10 cellular contexts compared by ENCODE assay signal in the genomic region with DNA sequence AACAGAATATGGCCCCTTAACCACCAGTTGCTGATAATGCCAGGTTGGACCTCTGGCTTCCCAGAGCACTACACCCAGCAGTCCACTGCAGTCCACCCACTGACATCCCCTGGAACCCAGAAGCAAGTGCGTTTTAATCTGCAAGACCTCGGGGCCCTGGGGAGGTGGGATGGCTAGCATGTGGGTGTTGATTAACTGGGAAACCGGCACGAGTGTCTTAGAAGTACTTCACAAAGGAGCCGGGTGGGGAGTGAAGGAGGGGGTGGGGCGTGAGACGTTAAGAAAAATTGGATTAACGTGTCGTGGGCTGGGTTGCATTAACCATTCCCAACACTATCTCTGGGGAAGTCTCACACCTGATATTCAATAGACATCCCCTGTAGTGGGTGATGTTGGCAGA. TPM values are rescaled to one million over a fixed set of nuclear protein-coding genes. Genes with fewer than 3 reads are reported as not detected.
DNase-seq lines count a peak whose midpoint lies in the region; ATAC-seq and TF ChIP-seq lines count a peak whose summit lies in the region.
"Had no signal": no experiment of that assay in that cellular context is flagged by ENCODE, and none has a peak within 500 bp of the region (broad histone marks: within the 10 kb centered on the region; RNA-seq: fewer than 3 reads in every experiment).

No MANE protein-coding gene starts in this region.

- H3K9ac ChIP-seq in stomach smooth muscle (ENCODE audit: low read length in 2 of 2), result peak overlapping the region in 1 of 2 donors; percentile 64

- peaks cover 17% of the 10 kb centered on the region for H3K27me3 Mint-ChIP-seq in activated CD4-positive, alpha-beta T cell treated with anti-CD3 and anti-CD28 coated beads, Interleukin-2, amount 10 ng/mL, durations not matched to agents 7 days and 5 days
- H3K27me3 Mint-ChIP-seq in activated CD4-positive, alpha-beta memory T cell treated with anti-CD3 and anti-CD28 coated beads, Interleukin-2, amount 10 ng/mL, durations not matched to agents 7 days and 5 days, result peaks cover 22% of the 10 kb centered on the region
- peaks cover 14% of the 10 kb centered on the region for H3K27me3 Mint-ChIP-seq in glutamatergic neuron (ENCODE audit: unreplicated experiment)

- H3K4me3 Mint-ChIP-seq in activated CD4-positive, alpha-beta T cell treated with anti-CD3 and anti-CD28 coated beads, Interleukin-2, amount 10 ng/mL, durations not matched to agents 7 days and 5 days, result peak overlapping the region; percentile 69
- peak overlapping the region; percentile 65 for H3K4me3 Mint-ChIP-seq in activated CD4-positive, alpha-beta memory T cell treated with anti-CD3 and anti-CD28 coated beads, Interleukin-2, amount 10 ng/mL, durations not matched to agents 7 days and 5 days
- H3K4me3 Mint-ChIP-seq in glutamatergic neuron (ENCODE audit: unreplicated experiment), result peak overlapping the region; percentile 78

- no peaks in the 10 kb centered on the region for H3K9me3 ChIP-seq in stomach smooth muscle (ENCODE audit: control insufficient read depth in 2 of 2, low read length in 2 of 2)

- peak overlapping the region; percentile 66 to 79 for H3K4me3 ChIP-seq in stomach smooth muscle (ENCODE audit: low read length in 2 of 2)

- peaks cover 33% of the 10 kb centered on the region for H3K4me1 ChIP-seq in stomach smooth muscle (ENCODE audit: control insufficient read depth, insufficient read depth, low read length)

- peaks cover 13 to 33% of the 10 kb centered on the region in 2 donors for H3K27me3 ChIP-seq in stomach smooth muscle (ENCODE audit: control insufficient read depth in 1 of 2, insufficient read depth in 2 of 2, low read length in 2 of 2)

- no peak for ATAC-seq in HG02798 (IDR thresholded peaks at IDR 0.05; ENCODE audit: poor library complexity, unreplicated experiment)

- POLR2A ChIA-PET in activated CD4-positive, alpha-beta T cell treated with anti-CD3 and anti-CD28 coated beads, Interleukin-2, amount 10 ng/mL, durations not matched to agents 7 days and 5 days (lab: Charles Lee), result no interaction called here
- POLR2A ChIA-PET in activated CD4-positive, alpha-beta memory T cell treated with anti-CD3 and anti-CD28 coated beads, Interleukin-2, amount 10 ng/mL, durations not matched to agents 7 days and 5 days (lab: Charles Lee), result interaction anchor here (0.7 to 1.0 kb wide), 2 partner anchors 255 to 544 kb away, joined by 3 read pairs; partner anchors contain the start of genes PAFAH1B1, SMG6 and SRR

- H3K36me3 ChIP-seq in stomach smooth muscle (ENCODE audit: control insufficient read depth in 2 of 2, insufficient read depth in 2 of 2, low read length in 2 of 2), result peaks cover 0 to 6% of the 10 kb centered on the region in 2 donors

- CTCF ChIA-PET in activated CD4-positive, alpha-beta T cell treated with anti-CD3 and anti-CD28 coated beads, Interleukin-2, amount 10 ng/mL, durations not matched to agents 7 days and 5 days (lab: Charles Lee), result interaction anchor here (0.6 to 1.5 kb wide), 5 partner anchors 10 to 234 kb away, joined by 3 to 4 read pairs (median 3); no protein-coding TSS in a partner anchor
- CTCF ChIA-PET in activated CD4-positive, alpha-beta memory T cell treated with anti-CD3 and anti-CD28 coated beads, Interleukin-2, amount 10 ng/mL, durations not matched to agents 7 days and 5 days (lab: Charles Lee), result interaction anchor here (1.2 kb wide), 1 partner anchor 304 kb away, joined by 3 read pairs; no protein-coding TSS in a partner anchor

- H3K27ac ChIP-seq in stomach smooth muscle (ENCODE audit: low read length), result no peak overlapping the region

- H3K4me1 Mint-ChIP-seq in activated CD4-positive, alpha-beta T cell treated with anti-CD3 and anti-CD28 coated beads, Interleukin-2, amount 10 ng/mL, durations not matched to agents 7 days and 5 days, result peaks cover 25% of the 10 kb centered on the region
- H3K4me1 Mint-ChIP-seq in activated CD4-positive, alpha-beta memory T cell treated with anti-CD3 and anti-CD28 coated beads, Interleukin-2, amount 10 ng/mL, durations not matched to agents 7 days and 5 days, result peaks cover 24% of the 10 kb centered on the region
- peaks cover 3% of the 10 kb centered on the region for H3K4me1 Mint-ChIP-seq in glutamatergic neuron (ENCODE audit: low read depth, unreplicated experiment)

- no peaks in the 10 kb centered on the region for H3K9me3 Mint-ChIP-seq in activated CD4-positive, alpha-beta T cell treated with anti-CD3 and anti-CD28 coated beads, Interleukin-2, amount 10 ng/mL, durations not matched to agents 7 days and 5 days
- no peaks in the 10 kb centered on the region for H3K9me3 Mint-ChIP-seq in activated CD4-positive, alpha-beta memory T cell treated with anti-CD3 and anti-CD28 coated beads, Interleukin-2, amount 10 ng/mL, durations not matched to agents 7 days and 5 days
- peaks cover 9% of the 10 kb centered on the region for H3K9me3 Mint-ChIP-seq in glutamatergic neuron (ENCODE audit: unreplicated experiment)

- no peak for DNase-seq in activated CD4-positive, alpha-beta T cell treated with anti-CD3 and anti-CD28 coated beads, Interleukin-2, amount 10 ng/mL, durations not matched to agents 7 days and 5 days
- no peak for DNase-seq in activated CD4-positive, alpha-beta T cell treated with anti-CD3 and anti-CD28 coated beads for 4 hours
- DNase-seq in activated CD4-positive, alpha-beta memory T cell treated with anti-CD3 and anti-CD28 coated beads, Interleukin-2, amount 10 ng/mL, durations not matched to agents 7 days and 5 days, result no peak
- DNase-seq in glutamatergic neuron (no peak), NOMO-1 (lab: John Stamatoyannopoulos, UW; ENCODE audit: unreplicated experiment in 2 of 2) (no peak), NCI-H1930 (lab: John Stamatoyannopoulos, UW) (no peak)
- DNase-seq: NCI-H1105; stimulated activated CD4-positive, alpha-beta T cell treated with anti-CD3 and anti-CD28 coated beads, Interleukin-15, amount 100 ng/mL, for 24 hours had no signal

- no peak for TF ChIP-seq CTCF in glutamatergic neuron (IDR thresholded peaks at IDR 0.05; ENCODE audit: partially characterized antibody, unreplicated experiment)

- H3K36me3 Mint-ChIP-seq in activated CD4-positive, alpha-beta T cell treated with anti-CD3 and anti-CD28 coated beads, Interleukin-2, amount 10 ng/mL, durations not matched to agents 7 days and 5 days (ENCODE audit: low read depth), result peaks cover 5% of the 10 kb centered on the region
- peaks cover 6% of the 10 kb centered on the region for H3K36me3 Mint-ChIP-seq in activated CD4-positive, alpha-beta memory T cell treated with anti-CD3 and anti-CD28 coated beads, Interleukin-2, amount 10 ng/mL, durations not matched to agents 7 days and 5 days (ENCODE audit: low read depth)
- H3K36me3 Mint-ChIP-seq in glutamatergic neuron (ENCODE audit: unreplicated experiment), result no peaks in the 10 kb centered on the region

- H3K27ac Mint-ChIP-seq in activated CD4-positive, alpha-beta T cell treated with anti-CD3 and anti-CD28 coated beads, Interleukin-2, amount 10 ng/mL, durations not matched to agents 7 days and 5 days, result no peak overlapping the region
- no peak overlapping the region for H3K27ac Mint-ChIP-seq in activated CD4-positive, alpha-beta memory T cell treated with anti-CD3 and anti-CD28 coated beads, Interleukin-2, amount 10 ng/mL, durations not matched to agents 7 days and 5 days
- H3K27ac Mint-ChIP-seq in glutamatergic neuron (ENCODE audit: unreplicated experiment), result no peak overlapping the region

RNA-seq across cellular contexts. Expression of gene HIC1, which starts 6.1 kb away (rescaled TPM):
- total RNA-seq in activated CD4-positive, alpha-beta T cell treated with anti-CD3 and anti-CD28 coated beads, Interleukin-2, amount 10 ng/mL, durations not matched to agents 7 days and 5 days, result 10 to 100 TPM; 29.0 to 31.0 TPM
- total RNA-seq in activated CD4-positive, alpha-beta memory T cell treated with anti-CD3 and anti-CD28 coated beads, Interleukin-2, amount 10 ng/mL, durations not matched to agents 7 days and 5 days, result 10 to 100 TPM; 38.3 to 39.8 TPM
- 2.5 TPM for total RNA-seq in glutamatergic neuron (ENCODE audit: unreplicated experiment)

RNA-seq across cellular contexts. Expression of gene OVCA2, which starts 7.0 kb away (rescaled TPM):
- total RNA-seq in activated CD4-positive, alpha-beta T cell treated with anti-CD3 and anti-CD28 coated beads, Interleukin-2, amount 10 ng/mL, durations not matched to agents 7 days and 5 days, result 10 to 100 TPM; 36.8 to 37.9 TPM
- total RNA-seq in activated CD4-positive, alpha-beta memory T cell treated with anti-CD3 and anti-CD28 coated beads, Interleukin-2, amount 10 ng/mL, durations not matched to agents 7 days and 5 days, result 10 to 100 TPM; 43.2 to 45.4 TPM
- 16.3 TPM for total RNA-seq in glutamatergic neuron (ENCODE audit: unreplicated experiment)

RNA-seq across cellular contexts. Expression of gene DPH1, which starts 18.9 kb away (rescaled TPM):
- total RNA-seq in activated CD4-positive, alpha-beta T cell treated with anti-CD3 and anti-CD28 coated beads, Interleukin-2, amount 10 ng/mL, durations not matched to agents 7 days and 5 days, result 10 to 100 TPM; 31.3 to 37.8 TPM
- 10 to 100 TPM; 28.4 to 28.8 TPM for total RNA-seq in activated CD4-positive, alpha-beta memory T cell treated with anti-CD3 and anti-CD28 coated beads, Interleukin-2, amount 10 ng/mL, durations not matched to agents 7 days and 5 days
- 36.4 TPM for total RNA-seq in glutamatergic neuron (ENCODE audit: unreplicated experiment)

RNA-seq across cellular contexts. Expression of gene RTN4RL1, which starts 23.7 kb away (rescaled TPM):
- under 1 TPM; 0.19 to 0.20 TPM for total RNA-seq in activated CD4-positive, alpha-beta T cell treated with anti-CD3 and anti-CD28 coated beads, Interleukin-2, amount 10 ng/mL, durations not matched to agents 7 days and 5 days
- under 1 TPM; 0.33 to 0.35 TPM for total RNA-seq in activated CD4-positive, alpha-beta memory T cell treated with anti-CD3 and anti-CD28 coated beads, Interleukin-2, amount 10 ng/mL, durations not matched to agents 7 days and 5 days
- 50.3 TPM for total RNA-seq in glutamatergic neuron (ENCODE audit: unreplicated experiment)
